1 cellular context compared by ENCODE assay signal in genomic region chr17:43398724-43399595, GRCh38.
A peak's percentile ranks its signal among the peaks of the same experiment; 100 is the strongest.
TF ChIP-seq lines count a peak whose summit lies in the region.

Gene ARL4D (plus strand): TSS chr17:43398993. CDS start chr17:43399733, 740 bp downstream.

TF ChIP-seq in HepG2, 621 proteins besides CTCF, POLR2A, EP300 and RAD21 (continued from another document and continues in another):
- TF ChIP-seq ETS1 (CRISPR knock-in tag; IDR thresholded peaks at IDR 0.05) (no peak), ZFP36L2 (CRISPR knock-in tag; IDR thresholded peaks at IDR 0.05) (no peak), RERE (CRISPR knock-in tag; IDR thresholded peaks at IDR 0.05; ENCODE audit: low read depth) (no peak), ZNF569 (CRISPR knock-in tag; IDR thresholded peaks at IDR 0.05; ENCODE audit: borderline replicate concordance) (no peak), RBAK (CRISPR knock-in tag; IDR thresholded peaks at IDR 0.05) (no peak), ZNF780A (CRISPR knock-in tag; IDR thresholded peaks at IDR 0.05) (peak; percentile 54; the same call in 1 of the 2 replicates), ZSCAN21 (CRISPR knock-in tag; IDR thresholded peaks at IDR 0.05; ENCODE audit: borderline replicate concordance) (peak; percentile 21; the same call in 1 of the 2 replicates), RNF219 (CRISPR knock-in tag; IDR thresholded peaks at IDR 0.05) (peak; percentile 84), ZNF652 (CRISPR knock-in tag; IDR thresholded peaks at IDR 0.05; ENCODE audit: borderline replicate concordance, low read depth) (no peak), KDM1A (CRISPR knock-in tag; IDR thresholded peaks at IDR 0.05) (no peak), ZNF614 (CRISPR knock-in tag; IDR thresholded peaks at IDR 0.05; ENCODE audit: borderline replicate concordance) (peak; percentile 55; the same call in 1 of the 2 replicates), NCOR1 (IDR thresholded peaks at IDR 0.05; ENCODE audit: borderline replicate concordance, low read length) (no peak), ARID3A (IDR thresholded peaks at IDR 0.05; ENCODE audit: low read depth, low read length) (no peak), ZNF567 (CRISPR knock-in tag; IDR thresholded peaks at IDR 0.05; ENCODE audit: borderline replicate concordance) (no peak), FOXO1 (CRISPR knock-in tag; IDR thresholded peaks at IDR 0.05) (peak; percentile 80), SOX5 (CRISPR knock-in tag; IDR thresholded peaks at IDR 0.05; ENCODE audit: borderline replicate concordance) (peak; percentile 44; the same call in 1 of the 2 replicates), MEIS1 (CRISPR knock-in tag; IDR thresholded peaks at IDR 0.05; ENCODE audit: borderline replicate concordance) (peak; percentile 82; the same call in 1 of the 2 replicates), PRDM10 (CRISPR knock-in tag; IDR thresholded peaks at IDR 0.05; ENCODE audit: low read depth) (peak; percentile 95), BRF2 (CRISPR knock-in tag; IDR thresholded peaks at IDR 0.05) (peak; percentile 41; the same call in 1 of the 2 replicates), ZC3H4 (CRISPR knock-in tag; IDR thresholded peaks at IDR 0.05; ENCODE audit: borderline replicate concordance) (no peak), NBN (conservative IDR thresholded peaks at IDR 0.05) (no peak), SALL1 (CRISPR knock-in tag; IDR thresholded peaks at IDR 0.05) (peak; percentile 94), SAP130 (CRISPR knock-in tag; IDR thresholded peaks at IDR 0.05; ENCODE audit: low read depth) (peak; percentile 89), DMAP1 (CRISPR knock-in tag; IDR thresholded peaks at IDR 0.05) (peak; percentile 61; the same call in 1 of the 2 replicates), ZNF326 (CRISPR knock-in tag; IDR thresholded peaks at IDR 0.05; ENCODE audit: borderline replicate concordance) (no peak), ZNF574 (CRISPR knock-in tag; IDR thresholded peaks at IDR 0.05) (peak; percentile 88), ZNF768 (CRISPR knock-in tag; IDR thresholded peaks at IDR 0.05) (peak; percentile 83), ZNF704 (CRISPR knock-in tag; IDR thresholded peaks at IDR 0.05; ENCODE audit: borderline replicate concordance) (peak; percentile 78; the same call in 1 of the 2 replicates), ZNF367 (CRISPR knock-in tag; IDR thresholded peaks at IDR 0.05; ENCODE audit: borderline replicate concordance) (no peak; the same call in 1 of the 2 replicates), ZNF713 (CRISPR knock-in tag; IDR thresholded peaks at IDR 0.05) (no peak), THAP7 (CRISPR knock-in tag; IDR thresholded peaks at IDR 0.05) (0 out of 2 replicates have a peak, but pooled peaks have one; percentile 85), KLF12 (CRISPR knock-in tag; IDR thresholded peaks at IDR 0.05; ENCODE audit: borderline replicate concordance) (peak; percentile 38; the same call in 1 of the 2 replicates), ZSCAN31 (CRISPR knock-in tag; IDR thresholded peaks at IDR 0.05; ENCODE audit: low read depth) (peak; percentile 92), ZNF562 (CRISPR knock-in tag; IDR thresholded peaks at IDR 0.05; ENCODE audit: borderline replicate concordance) (no peak), PBX2 (CRISPR knock-in tag; IDR thresholded peaks at IDR 0.05) (no peak), NFIC (IDR thresholded peaks at IDR 0.05; ENCODE audit: low read length) (no peak), ZNF382 (CRISPR knock-in tag; IDR thresholded peaks at IDR 0.05; ENCODE audit: borderline replicate concordance) (no peak)
